In genomic region chr1:112544011-112544688, GRCh38 we compare ENCODE assay signal across 9 cellular contexts. TPM values are rescaled to one million over a fixed set of nuclear protein-coding genes. Genes with fewer than 3 reads are reported as not detected.
DNase-seq lines count a peak whose midpoint lies in the region; ATAC-seq and TF ChIP-seq lines count a peak whose summit lies in the region.
"Had no signal": no experiment of that assay in that cellular context is flagged by ENCODE, and none has a peak within 500 bp of the region (broad histone marks: within the 10 kb centered on the region; RNA-seq: fewer than 3 reads in every experiment).

No MANE protein-coding gene starts in this region.

- H3K27ac ChIP-seq in SK-N-MC (0 out of 2 replicates have a peak overlapping the region, but pooled peaks have one; percentile 8), sigmoid colon (peak overlapping the region in 3 of 4 donors; percentile 55 to 73 (median 66))

- intact Hi-C loops in sigmoid colon (cut with DNase I) = no loop called here

- no peak for TF ChIP-seq POLR2A in sigmoid colon (IDR thresholded peaks at IDR 0.05)

- DNase-seq in GM04504 (ENCODE audit: low read depth) (peak; percentile 78), SK-N-MC (ENCODE audit: low read depth, low spot score) (no peak), fibroblast of the aortic adventitia (ENCODE audit: low read depth) (peak; percentile 95), sigmoid colon (no peak), occipital lobe (lab: John Stamatoyannopoulos, UW) (no peak), GDM1 (lab: John Stamatoyannopoulos, UW) (no peak)
- DNase-seq in stimulated activated CD4-positive, alpha-beta T cell treated with anti-CD3 and anti-CD28 coated beads, Interleukin-4, amount 100 ng/mL, for 24 hours = no peak
- DNase-seq: stimulated activated CD4-positive, alpha-beta T cell treated with anti-CD3 and anti-CD28 coated beads, Interleukin-15, amount 100 ng/mL, for 24 hours had no signal

- WGBS in sigmoid colon, 2 donors = 53 to 66% methylated on average over 1 of the region's 1 CpG

- TF ChIP-seq CTCF in fibroblast of the aortic adventitia (IDR thresholded peaks at IDR 0.05; ENCODE audit: insufficient read depth, low read length) (no peak), sigmoid colon (IDR thresholded peaks at IDR 0.05) (no peak)

- no peak for ATAC-seq in GM18858 (IDR thresholded peaks at IDR 0.05; ENCODE audit: unreplicated experiment)

- H3K4me3 ChIP-seq in SK-N-MC (no peak overlapping the region), fibroblast of the aortic adventitia (ENCODE audit: low read depth, low read length) (no peak overlapping the region), sigmoid colon (no peak overlapping the region)

- TF ChIP-seq EP300 in sigmoid colon (IDR thresholded peaks at IDR 0.05) = peak in 1 of 4 donors; percentile 28

- H3K36me3 ChIP-seq in SK-N-MC (ENCODE audit: insufficient read depth, low read length) (peaks cover 34% of the 10 kb centered on the region), sigmoid colon (peaks cover 0 to 36% (median 2%) of the 10 kb centered on the region in 4 donors)

- H3K27me3 ChIP-seq in sigmoid colon = no peaks in the 10 kb centered on the region

- peaks cover 0 to 10% (median 7%) of the 10 kb centered on the region in 4 donors for H3K4me1 ChIP-seq in sigmoid colon

- H3K9ac ChIP-seq in SK-N-MC (ENCODE audit: insufficient read length) = no peak overlapping the region

- H3K9me3 ChIP-seq in SK-N-MC (ENCODE audit: low read depth, low read length) (no peaks in the 10 kb centered on the region), sigmoid colon (no peaks in the 10 kb centered on the region)

RNA-seq across cellular contexts. Expression of gene WNT2B, which starts 35.4 kb away (rescaled TPM):
- total RNA-seq in fibroblast of the aortic adventitia (ENCODE audit: low replicate concordance) = 1.8 and 2.4 TPM in 2 replicates
- total RNA-seq in sigmoid colon = 1 to 10 TPM; 1.5 to 4.2 (median 2.0) TPM
- polyA plus RNA-seq in sigmoid colon = 1 to 10 TPM; 1.2 to 3.2 (median 1.2) TPM
- total RNA-seq in occipital lobe = 2.8 TPM

Comparison
In these comparisons a context has a peak if more than half of its experiments do, and no peak if none do; other contexts are left out.
1. DNase-seq: peak in GM04504 (single experiment) and fibroblast of the aortic adventitia (single experiment); none in SK-N-MC (single experiment), sigmoid colon (single experiment), stimulated activated CD4-positive, alpha-beta T cell treated with anti-CD3 and anti-CD28 coated beads, Interleukin-4, amount 100 ng/mL, for 24 hours (single experiment), occipital lobe (single experiment) and GDM1 (single experiment).